In the genomic region with DNA sequence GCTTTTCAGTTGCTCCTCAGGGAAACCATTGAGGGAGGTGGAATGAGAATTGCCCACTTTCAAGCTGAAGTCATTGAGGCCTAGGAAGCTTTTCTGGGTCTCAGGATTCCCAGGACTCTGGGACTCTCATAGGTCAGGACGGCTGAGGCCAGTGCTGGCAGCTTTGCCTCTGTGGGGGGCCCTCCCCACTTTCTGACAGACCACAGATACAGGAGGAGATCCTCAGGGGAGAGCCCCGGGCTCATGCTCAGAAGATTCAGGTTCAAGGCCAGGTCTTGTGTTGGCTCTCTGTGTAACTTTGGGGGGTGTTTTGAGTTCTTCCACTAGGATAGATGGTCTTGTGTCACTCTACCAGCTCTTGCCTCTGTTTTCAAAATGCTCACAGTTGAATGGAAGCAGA, we compare ENCODE assay signal across 10 cellular contexts. TPM values are rescaled to one million over a fixed set of nuclear protein-coding genes. Genes with fewer than 3 reads are reported as not detected.
DNase-seq lines count a peak whose midpoint lies in the region; ATAC-seq and TF ChIP-seq lines count a peak whose summit lies in the region.
"Had no signal": no experiment of that assay in that cellular context is flagged by ENCODE, and none has a peak within 500 bp of the region (broad histone marks: within the 10 kb centered on the region; RNA-seq: fewer than 3 reads in every experiment).

No MANE protein-coding gene starts in this region.

- H3K4me3 ChIP-seq in Loucy (ENCODE audit: low read length, poor library complexity, severe bottlenecking) (no peak overlapping the region), right cardiac atrium (ENCODE audit: low read length) (no peak overlapping the region), skeletal muscle tissue (ENCODE audit: low read length in 3 of 3) (no peak overlapping the region)
- H3K4me3 ChIP-seq: hepatocyte had no signal

- intact Hi-C loops in right cardiac atrium (cut with DNase I), result no loop called here

- peak overlapping the region; percentile 6 for H3K4me2 ChIP-seq in Loucy (ENCODE audit: low read depth, low read length, poor library complexity, severe bottlenecking)
- H3K4me2 ChIP-seq: hepatocyte had no signal

- H3K9me3 ChIP-seq in Loucy (ENCODE audit: insufficient read depth, low read depth, low read length), result no peaks in the 10 kb centered on the region
- H3K9me3 ChIP-seq in right cardiac atrium (ENCODE audit: control insufficient read depth, low read length), result no peaks in the 10 kb centered on the region
- peaks cover 0 to 7% (median 3%) of the 10 kb centered on the region in 3 donors for H3K9me3 ChIP-seq in skeletal muscle tissue (ENCODE audit: control insufficient read depth in 3 of 3, low read length in 3 of 3)

- DNase-seq in right cardiac atrium (peak in 1 of 3 donors; percentile 56), NCI-H1930 (lab: John Stamatoyannopoulos, UW) (no peak), EL (no peak)
- DNase-seq: cerebellar nuclear complex, NCI-H526 treated with DMSO at 0.1 percent for 48 hours had no signal

- H3K79me2 ChIP-seq in Loucy (ENCODE audit: insufficient read depth, low read length), result no peaks in the 10 kb centered on the region

- no peaks in the 10 kb centered on the region for H3K9me2 ChIP-seq in Loucy (replicated peaks; ENCODE audit: low read depth, low read length)

- ATAC-seq in right cardiac atrium (no peak), GM19467 (IDR thresholded peaks at IDR 0.05; ENCODE audit: unreplicated experiment) (no peak)

- H3K36me3 ChIP-seq in Loucy (ENCODE audit: insufficient read depth, low read length), result no peaks in the 10 kb centered on the region
- H3K36me3 ChIP-seq in skeletal muscle tissue (ENCODE audit: control insufficient read depth in 3 of 3, insufficient read depth in 3 of 3, low read length in 3 of 3), result no peaks in the 10 kb centered on the region

- H3K27me3 ChIP-seq in Loucy (ENCODE audit: insufficient read depth, low read length, poor library complexity, severe bottlenecking), result no peaks in the 10 kb centered on the region
- H3K27me3 ChIP-seq in right cardiac atrium (ENCODE audit: control insufficient read depth, insufficient read depth), result no peaks in the 10 kb centered on the region
- H3K27me3 ChIP-seq in skeletal muscle tissue (ENCODE audit: control insufficient read depth in 3 of 3, insufficient read depth in 3 of 3, low read length in 3 of 3), result no peaks in the 10 kb centered on the region
- H3K27me3 ChIP-seq: hepatocyte had no signal

- peak overlapping the region; percentile 32 for H3K27ac ChIP-seq in C4-2B
- H3K27ac ChIP-seq in right cardiac atrium (ENCODE audit: low read length), result peak overlapping the region; percentile 57
- H3K27ac ChIP-seq in skeletal muscle tissue (ENCODE audit: low read depth, low read length), result peak overlapping the region; percentile 5
- H3K27ac ChIP-seq: hepatocyte had no signal

- peak overlapping the region; percentile 27 for H3K9ac ChIP-seq in Loucy (ENCODE audit: low read depth, low read length, poor library complexity, severe bottlenecking)
- no peak overlapping the region for H3K9ac ChIP-seq in skeletal muscle tissue (ENCODE audit: low read depth in 1 of 3, low read length in 3 of 3)

- H3F3A ChIP-seq in Loucy (ENCODE audit: low read depth), result no peaks in the 10 kb centered on the region

- H3K4me1 ChIP-seq in Loucy (ENCODE audit: insufficient read depth, low read length, poor library complexity, severe bottlenecking) (peaks cover 22% of the 10 kb centered on the region), right cardiac atrium (ENCODE audit: control insufficient read depth, insufficient read depth, low read length) (peaks cover 51% of the 10 kb centered on the region), skeletal muscle tissue (ENCODE audit: control insufficient read depth in 3 of 3, insufficient read depth in 3 of 3, low read length in 3 of 3) (peaks cover 12 to 33% (median 14%) of the 10 kb centered on the region in 3 donors)

- no peaks in the 10 kb centered on the region for H4K20me1 ChIP-seq in Loucy (ENCODE audit: insufficient read depth, low read length, poor library complexity, severe bottlenecking)

- TF ChIP-seq CTCF in C4-2B (conservative IDR thresholded peaks at IDR 0.05) (no peak), Loucy (conservative IDR thresholded peaks at IDR 0.05; ENCODE audit: low read length) (no peak)

- H2AFZ ChIP-seq in Loucy (ENCODE audit: low read length), result no peak overlapping the region
- H2AFZ ChIP-seq: hepatocyte had no signal

- 28% methylated on average over 2 of the region's 2 CpGs for WGBS in right cardiac atrium

RNA-seq across cellular contexts. Expression of a gene that starts 50.0 kb away (rescaled TPM):
- total RNA-seq in right cardiac atrium (10 to 100 TPM; 54.5 to 68.8 (median 63.2) TPM), skeletal muscle tissue (8.9 TPM)
- 31.6 TPM for polyA plus RNA-seq in right cardiac atrium

Comparison
In these comparisons a context has a peak if more than half of its experiments do, and no peak if none do; other contexts are left out.
1. H3K27ac ChIP-seq: peak in every context shown above with its lines; median percentile 57 in right cardiac atrium; 32 in C4-2B; 5 in skeletal muscle tissue.